Comparison of ENCODE assay signal across 20 cellular contexts in genomic region chr14:88196925-88197324, GRCh38.
DNase-seq lines count a peak whose midpoint lies in the region; ATAC-seq and TF ChIP-seq lines count a peak whose summit lies in the region.
"Had no signal": no experiment of that assay in that cellular context is flagged by ENCODE, and none has a peak within 500 bp of the region (broad histone marks: within the 10 kb centered on the region; RNA-seq: fewer than 3 reads in every experiment).

No MANE protein-coding gene starts in this region.

- ATAC-seq in GM19023 (IDR thresholded peaks at IDR 0.05; ENCODE audit: unreplicated experiment) (peak; percentile 82), HG02623 (IDR thresholded peaks at IDR 0.05; ENCODE audit: unreplicated experiment) (peak; percentile 70), HG03354 (IDR thresholded peaks at IDR 0.05; ENCODE audit: poor library complexity, severe bottlenecking, unreplicated experiment) (peak; percentile 50)
- ATAC-seq: heart right ventricle; naive thymus-derived CD4-positive, alpha-beta T cell; T-cell had no signal

- TF ChIP-seq CTCF in GM10248 (IDR thresholded peaks at IDR 0.05; ENCODE audit: control extremely low read depth, extremely low read depth, low read depth, missing control alignments): no peak

- DNase-seq in GM10248 (ENCODE audit: extremely low spot score) (peak; percentile 39), NCI-H2081 treated with DMSO at 0.1 percent for 48 hours (lab: John Stamatoyannopoulos, UW) (no peak), DMS79 treated with DMSO at 0.1 percent for 48 hours (lab: John Stamatoyannopoulos, UW) (no peak), head of caudate nucleus (no peak)
- no peak for DNase-seq in activated naive CD4-positive, alpha-beta T cell treated with Interleukin-2 at 50 U/mL for 16 hours
- DNase-seq: activated CD8-positive, alpha-beta memory T cell treated with anti-CD3 and anti-CD28 coated beads for 24 hours; activated effector memory CD4-positive, alpha-beta T cell treated with Interleukin-2 at 50 U/mL for 16 hours; amniotic stem cell; central memory CD4-positive, alpha-beta T cell; effector memory CD4-positive, alpha-beta T cell; heart right ventricle; naive thymus-derived CD4-positive, alpha-beta T cell; NCI-H146; stimulated activated CD4-positive, alpha-beta T cell treated with anti-CD3 and anti-CD28 coated beads, Interleukin-12 subunit alpha, Interleukin-12 subunit beta, amount 100 ng/mL, for 4 hours; stimulated activated naive CD4-positive, alpha-beta T cell; T-cell; upper lobe of left lung had no signal

- CTCF ChIA-PET in GM10248 (lab: Yijun Ruan, JAX): interaction anchor here (1.3 to 1.8 kb wide), 3 partner anchors 8 to 28 kb away, joined by 3 to 6 read pairs (median 3); no protein-coding TSS in a partner anchor

- intact Hi-C loops in head of caudate nucleus (cut with DNase I): no loop called here

- POLR2A ChIA-PET in GM10248 (lab: Yijun Ruan, JAX): no interaction called here
